Comparison of ENCODE assay signal across 1 cellular context in genomic region chr1:235821361-235821981, GRCh38.
TF ChIP-seq lines count a peak whose summit lies in the region.

No MANE protein-coding gene starts in this region.

TF ChIP-seq in IMR-90, 13 proteins besides CTCF, POLR2A, EP300 and RAD21:
- no peak for TF ChIP-seq NFE2L2 (IDR thresholded peaks at IDR 0.05; ENCODE audit: low read depth, low read length)
- peak; percentile 63; the same call in 1 of the 2 replicates for TF ChIP-seq FOS (IDR thresholded peaks at IDR 0.05; ENCODE audit: low read depth, low read length)
- TF ChIP-seq SMC3 (IDR thresholded peaks at IDR 0.05; ENCODE audit: low read depth, low read length): no peak
- peak; percentile 53 for TF ChIP-seq CEBPB (IDR thresholded peaks at IDR 0.05; ENCODE audit: low read depth, low read length)
- TF ChIP-seq BHLHE40 (IDR thresholded peaks at IDR 0.05; ENCODE audit: low read depth, low read length): no peak
- TF ChIP-seq, protein P1, sequence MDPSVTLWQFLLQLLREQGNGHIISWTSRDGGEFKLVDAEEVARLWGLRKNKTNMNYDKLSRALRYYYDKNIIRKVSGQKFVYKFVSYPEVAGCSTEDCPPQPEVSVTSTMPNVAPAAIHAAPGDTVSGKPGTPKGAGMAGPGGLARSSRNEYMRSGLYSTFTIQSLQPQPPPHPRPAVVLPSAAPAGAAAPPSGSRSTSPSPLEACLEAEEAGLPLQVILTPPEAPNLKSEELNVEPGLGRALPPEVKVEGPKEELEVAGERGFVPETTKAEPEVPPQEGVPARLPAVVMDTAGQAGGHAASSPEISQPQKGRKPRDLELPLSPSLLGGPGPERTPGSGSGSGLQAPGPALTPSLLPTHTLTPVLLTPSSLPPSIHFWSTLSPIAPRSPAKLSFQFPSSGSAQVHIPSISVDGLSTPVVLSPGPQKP (IDR thresholded peaks at IDR 0.05; ENCODE audit: borderline replicate concordance, low read depth, low read length): no peak
- TF ChIP-seq MAFK (IDR thresholded peaks at IDR 0.05; ENCODE audit: low read depth, low read length): peak; percentile 91
